In genomic region chr6:11062715-11063114, GRCh38 we compare ENCODE assay signal across 33 cellular contexts. TPM values are rescaled to one million over a fixed set of nuclear protein-coding genes. Genes with fewer than 3 reads are reported as not detected.
"Had no signal": no experiment of that assay in that cellular context is flagged by ENCODE, and none has a peak within 500 bp of the region (broad histone marks: within the 10 kb centered on the region; RNA-seq: fewer than 3 reads in every experiment).

No MANE protein-coding gene starts in this region.

- H3K9me3 Mint-ChIP-seq: activated B cell treated with CpG ODN at 0.5 μM for 24 hours; activated CD8-positive, alpha-beta T cell treated with anti-CD3 and anti-CD28 coated beads for 36 hours; activated T-cell treated with anti-CD3 and anti-CD28 coated beads, Interleukin-2, amount 50 U/mL, for 4 hours; activated T-helper 17 cell treated with anti-CD3 and anti-CD28 coated beads, Interleukin-2, amount 50 U/mL, for 72 hours; central memory CD8-positive, alpha-beta T cell; dendritic cell treated with granulocyte-macrophage colony-stimulating factor and Interleukin-4, amounts not matched to agents 40 ng/mL and 50 ng/mL, for 4 days; effector memory CD8-positive, alpha-beta T cell; T-helper 2 cell treated with Interferon-gamma antibody and Interleukin-4, amounts not matched to agents 5 μg/mL and 100 μg/mL, for 36 hours had no signal

- DNase-seq: activated B cell treated with CpG ODN at 0.5 μM for 24 hours; activated CD4-positive, alpha-beta T cell treated with anti-CD3 and anti-CD28 coated beads for 48 hours; activated CD4-positive, alpha-beta T cell treated with anti-CD3 and anti-CD28 coated beads, Interleukin-2, amount 50 U/mL, for 1 hour; activated CD4-positive, alpha-beta T cell treated with anti-CD3 and anti-CD28 coated beads, Interleukin-2, amount 50 U/mL, for 48 hours; activated CD8-positive, alpha-beta memory T cell treated with anti-CD3 and anti-CD28 coated beads for 24 hours; activated CD8-positive, alpha-beta T cell treated with anti-CD3 and anti-CD28 coated beads for 36 hours; activated effector memory CD4-positive, alpha-beta T cell treated with Interleukin-2 at 50 U/mL for 16 hours; activated gamma-delta T cell treated with Interleukin-2 at 50 U/mL for 16 hours; activated naive CD4-positive, alpha-beta T cell treated with anti-CD3 and anti-CD28 coated beads, Interleukin-2, amount 50 U/mL, for 16 hours; activated naive CD4-positive, alpha-beta T cell treated with Interleukin-2 at 50 U/mL for 16 hours; activated T-cell treated with anti-CD3 and anti-CD28 coated beads, Interleukin-2, amount 50 U/mL, for 4 hours; amniotic stem cell; anterior cingulate cortex; brain microvascular endothelial cell; dorsolateral prefrontal cortex; effector memory CD8-positive, alpha-beta T cell; foreskin keratinocyte; glutamatergic neuron; heart left ventricle; T-helper 1 cell; T-helper 17 cell; T1000; WERI-Rb-1 had no signal

- H3K4me3 Mint-ChIP-seq: activated B cell treated with CpG ODN at 0.5 μM for 24 hours; activated CD8-positive, alpha-beta T cell treated with anti-CD3 and anti-CD28 coated beads for 36 hours; activated naive CD8-positive, alpha-beta T cell; activated T-cell treated with anti-CD3 and anti-CD28 coated beads, Interleukin-2, amount 50 U/mL, for 4 hours; activated T-helper 17 cell treated with anti-CD3 and anti-CD28 coated beads, Interleukin-2, amount 50 U/mL, for 72 hours; central memory CD8-positive, alpha-beta T cell; dendritic cell treated with granulocyte-macrophage colony-stimulating factor and Interleukin-4, amounts not matched to agents 40 ng/mL and 50 ng/mL, for 4 days; effector memory CD8-positive, alpha-beta T cell; T-helper 17 cell; T-helper 2 cell treated with Interferon-gamma antibody and Interleukin-4, amounts not matched to agents 5 μg/mL and 100 μg/mL, for 36 hours had no signal

- H3K4me1 Mint-ChIP-seq: activated B cell treated with CpG ODN at 0.5 μM for 24 hours; activated T-helper 17 cell treated with anti-CD3 and anti-CD28 coated beads, Interleukin-2, amount 50 U/mL, for 72 hours; central memory CD8-positive, alpha-beta T cell had no signal

- H3K27ac Mint-ChIP-seq: activated B cell treated with CpG ODN at 0.5 μM for 24 hours; activated CD8-positive, alpha-beta T cell treated with anti-CD3 and anti-CD28 coated beads for 36 hours; activated naive CD8-positive, alpha-beta T cell; activated T-helper 17 cell treated with anti-CD3 and anti-CD28 coated beads, Interleukin-2, amount 50 U/mL, for 72 hours; dendritic cell treated with granulocyte-macrophage colony-stimulating factor and Interleukin-4, amounts not matched to agents 40 ng/mL and 50 ng/mL, for 4 days; effector memory CD8-positive, alpha-beta T cell; T-helper 17 cell; T-helper 2 cell treated with Interferon-gamma antibody and Interleukin-4, amounts not matched to agents 5 μg/mL and 100 μg/mL, for 36 hours had no signal

- FAIRE-seq: astrocyte, bronchial epithelial cell had no signal

- H3K36me3 Mint-ChIP-seq: activated naive CD8-positive, alpha-beta T cell had no signal

- ATAC-seq: activated CD4-positive, CD25-positive, alpha-beta regulatory T cell treated with anti-CD3 and anti-CD28 coated beads, Interleukin-2, amount 50 U/mL, for 24 hours; activated CD8-positive, alpha-beta T cell treated with anti-CD3 and anti-CD28 coated beads for 36 hours; activated T-cell treated with anti-CD3 and anti-CD28 coated beads, Interleukin-2, amount 50 U/mL, for 4 hours; activated T-helper 17 cell treated with anti-CD3 and anti-CD28 coated beads, Interleukin-2, amount 50 U/mL, for 72 hours; effector memory CD8-positive, alpha-beta T cell; foreskin keratinocyte; heart left ventricle; T-helper 17 cell had no signal

- H3K27me3 Mint-ChIP-seq: activated B cell treated with CpG ODN at 0.5 μM for 24 hours had no signal

RNA-seq across cellular contexts. Expression of gene ELOVL2, which starts 18.6 kb away (rescaled TPM):
- total RNA-seq: activated B cell treated with CpG ODN at 0.5 μM for 24 hours; activated CD8-positive, alpha-beta T cell treated with anti-CD3 and anti-CD28 coated beads for 36 hours; activated T-cell treated with anti-CD3 and anti-CD28 coated beads, Interleukin-2, amount 50 U/mL, for 4 hours; activated T-helper 17 cell treated with anti-CD3 and anti-CD28 coated beads, Interleukin-2, amount 50 U/mL, for 72 hours; T-helper 17 cell had no signal

RNA-seq across cellular contexts. Expression of gene ERVFRD-1, which starts 48.8 kb away (rescaled TPM):
- total RNA-seq: activated B cell treated with CpG ODN at 0.5 μM for 24 hours; activated CD8-positive, alpha-beta T cell treated with anti-CD3 and anti-CD28 coated beads for 36 hours; activated T-cell treated with anti-CD3 and anti-CD28 coated beads, Interleukin-2, amount 50 U/mL, for 4 hours; astrocyte; bronchial epithelial cell; cardiac septum; cerebellum; foreskin keratinocyte; T-helper 17 cell had no signal
